In genomic region chr16:88995194-88995593, GRCh38 we compare ENCODE assay signal across 23 cellular contexts. TPM values are rescaled to one million over a fixed set of nuclear protein-coding genes. Genes with fewer than 3 reads are reported as not detected.
DNase-seq lines count a peak whose midpoint lies in the region; TF ChIP-seq lines count a peak whose summit lies in the region.
"Had no signal": no experiment of that assay in that cellular context is flagged by ENCODE, and none has a peak within 500 bp of the region (broad histone marks: within the 10 kb centered on the region; RNA-seq: fewer than 3 reads in every experiment).

No MANE protein-coding gene starts in this region.

- H3K36me3 ChIP-seq in BLaER1 (0 out of 2 replicates have a peak, but pooled peaks cover 6% of the 10 kb centered on the region), OCI-LY1 (ENCODE audit: insufficient read depth, low read length) (no peaks in the 10 kb centered on the region; the same call in 1 of the 2 replicates)
- H3K36me3 ChIP-seq: Peyer's patch, SJCRH30 had no signal

- H3K36me3 Mint-ChIP-seq in activated naive CD4-positive, alpha-beta T cell treated with anti-CD3 and anti-CD28 coated beads for 36 hours (ENCODE audit: low read depth), result peaks cover 2% of the 10 kb centered on the region
- peaks cover 4% of the 10 kb centered on the region for H3K36me3 Mint-ChIP-seq in neural crest cell (ENCODE audit: low read depth)

- H3K27ac Mint-ChIP-seq in activated naive CD4-positive, alpha-beta T cell treated with anti-CD3 and anti-CD28 coated beads for 36 hours, result peak overlapping the region; percentile 30
- peak overlapping the region; percentile 97 for H3K27ac Mint-ChIP-seq in neural crest cell (ENCODE audit: unreplicated experiment)
- H3K27ac Mint-ChIP-seq: CD4-positive, CD25-positive, alpha-beta regulatory T cell had no signal

- peaks cover 3% of the 10 kb centered on the region for H3K27me3 Mint-ChIP-seq in activated naive CD4-positive, alpha-beta T cell treated with anti-CD3 and anti-CD28 coated beads for 36 hours (ENCODE audit: low read depth)
- H3K27me3 Mint-ChIP-seq in neural crest cell (ENCODE audit: low read depth), result peaks cover 18% of the 10 kb centered on the region
- H3K27me3 Mint-ChIP-seq: CD4-positive, CD25-positive, alpha-beta regulatory T cell had no signal

- peak overlapping the region; percentile 38; the same call in 1 of the 2 replicates for H3K9ac ChIP-seq in BLaER1
- peak overlapping the region; percentile 53; the same call in 1 of the 2 replicates for H3K9ac ChIP-seq in OCI-LY1 (ENCODE audit: low read length)

- no peaks in the 10 kb centered on the region for H3K79me2 ChIP-seq in OCI-LY1 (ENCODE audit: insufficient read depth, low read length)

- H3K4me3 ChIP-seq in BLaER1, result no peak overlapping the region
- H3K4me3 ChIP-seq in OCI-LY1 (ENCODE audit: low read depth, low read length, poor library complexity, severe bottlenecking), result no peak overlapping the region
- H3K4me3 ChIP-seq: Peyer's patch, SJCRH30 had no signal

- peaks cover 15% of the 10 kb centered on the region for H3K4me1 Mint-ChIP-seq in activated naive CD4-positive, alpha-beta T cell treated with anti-CD3 and anti-CD28 coated beads for 36 hours (ENCODE audit: low read depth)
- H3K4me1 Mint-ChIP-seq in neural crest cell, result peaks cover 18% of the 10 kb centered on the region

- intact Hi-C loops in activated naive CD4-positive, alpha-beta T cell treated with anti-CD3 and anti-CD28 coated beads for 36 hours (cut with micrococcal nuclease), result no loop called here

- H3K9me3 ChIP-seq in BLaER1 (peaks cover 38% of the 10 kb centered on the region), OCI-LY1 (ENCODE audit: low read length) (peaks cover 13% of the 10 kb centered on the region)

- H3K4me3 Mint-ChIP-seq in activated naive CD4-positive, alpha-beta T cell treated with anti-CD3 and anti-CD28 coated beads for 36 hours, result no peak overlapping the region
- no peak overlapping the region for H3K4me3 Mint-ChIP-seq in neural crest cell
- H3K4me3 Mint-ChIP-seq: CD4-positive, CD25-positive, alpha-beta regulatory T cell had no signal

- H4K20me1 ChIP-seq in BLaER1 (no peaks in the 10 kb centered on the region), OCI-LY1 (ENCODE audit: insufficient read depth, low read length) (no peaks in the 10 kb centered on the region)

- H3F3A ChIP-seq in OCI-LY1 (ENCODE audit: insufficient read depth, low read length), result no peaks in the 10 kb centered on the region

- H3K27ac ChIP-seq in BLaER1, result peak overlapping the region; percentile 76
- peak overlapping the region; percentile 99 for H3K27ac ChIP-seq in OCI-LY1 (ENCODE audit: low read depth, low read length, poor library complexity, severe bottlenecking)
- H3K27ac ChIP-seq: Peyer's patch, SJCRH30 had no signal

- H3K4me2 ChIP-seq in BLaER1, result peak overlapping the region; percentile 55
- no peak overlapping the region for H3K4me2 ChIP-seq in OCI-LY1 (ENCODE audit: low read length)

- no peaks in the 10 kb centered on the region for H3K27me3 ChIP-seq in BLaER1
- no peaks in the 10 kb centered on the region for H3K27me3 ChIP-seq in OCI-LY1 (ENCODE audit: insufficient read depth, low read length)
- H3K27me3 ChIP-seq: Peyer's patch, SJCRH30 had no signal

- peaks cover 16% of the 10 kb centered on the region for H3K9me3 Mint-ChIP-seq in activated naive CD4-positive, alpha-beta T cell treated with anti-CD3 and anti-CD28 coated beads for 36 hours
- H3K9me3 Mint-ChIP-seq in neural crest cell, result peaks cover 6% of the 10 kb centered on the region

- H3K4me1 ChIP-seq in BLaER1, result peaks cover 58% of the 10 kb centered on the region
- H3K4me1 ChIP-seq in OCI-LY1 (ENCODE audit: insufficient read depth, low read length, severe bottlenecking), result peaks cover 63% of the 10 kb centered on the region

- TF ChIP-seq CTCF in OCI-LY1 (IDR thresholded peaks at IDR 0.05; ENCODE audit: low read length) (no peak), neural crest cell (conservative IDR thresholded peaks at IDR 0.05) (no peak)

- H3K9me2 ChIP-seq in OCI-LY1 (ENCODE audit: low read depth, low read length), result no peaks in the 10 kb centered on the region

- no peak overlapping the region for H2AFZ ChIP-seq in OCI-LY1 (ENCODE audit: low read length)

- no peak for DNase-seq in activated naive CD4-positive, alpha-beta T cell treated with anti-CD3 and anti-CD28 coated beads for 36 hours
- DNase-seq in activated naive CD4-positive, alpha-beta T cell treated with anti-CD3 and anti-CD28 coated beads, Interleukin-2, amount 50 U/mL, for 16 hours, result no peak
- no peak for DNase-seq in neural crest cell (ENCODE audit: low read depth, low spot score)
- no peak for DNase-seq in GM19240 (ENCODE audit: insufficient read length, low spot score)
- DNase-seq in epidermal melanocyte (ENCODE audit: insufficient read length, low spot score), result no peak
- DNase-seq: CD4-positive, CD25-positive, alpha-beta regulatory T cell; COR-L47; DMS 273 treated with DMSO at 0.1 percent for 48 hours; DMS79 treated with DMSO at 0.1 percent for 48 hours; IMR-90; Karpas-422; NCI-H1694; NCI-H2081; NCI-H2171; NCI-H345; NCI-H524; NCI-H82; Peyer's patch had no signal

- CTCF ChIA-PET in activated naive CD4-positive, alpha-beta T cell treated with anti-CD3 and anti-CD28 coated beads for 36 hours (lab: Charles Lee), result no interaction called here

RNA-seq across cellular contexts. Expression of gene CBFA2T3, which starts 18.2 kb away (rescaled TPM):
- total RNA-seq in activated naive CD4-positive, alpha-beta T cell treated with anti-CD3 and anti-CD28 coated beads for 36 hours, result not detected
- total RNA-seq in neural crest cell, result 3.6 and 4.6 TPM in 2 replicates
- total RNA-seq: H4, IMR-90, M059J had no signal
